25 cellular contexts compared by ENCODE assay signal in genomic region chr18:52060612-52061259, GRCh38.
DNase-seq lines count a peak whose midpoint lies in the region; ATAC-seq and TF ChIP-seq lines count a peak whose summit lies in the region.
"Had no signal": no experiment of that assay in that cellular context is flagged by ENCODE, and none has a peak within 500 bp of the region (broad histone marks: within the 10 kb centered on the region; RNA-seq: fewer than 3 reads in every experiment).

No MANE protein-coding gene starts in this region.

- peak overlapping the region; percentile 9 to 22; a peak in 4 of 5 replicates for H3K4me3 Mint-ChIP-seq in H9
- peak overlapping the region; percentile 20 for H3K4me3 Mint-ChIP-seq in WTC11
- H3K4me3 Mint-ChIP-seq in CD14-positive monocyte, result no peak overlapping the region
- H3K4me3 Mint-ChIP-seq: CD4-positive, alpha-beta T cell had no signal

- no peak overlapping the region for H4K91ac ChIP-seq in H9 (ENCODE audit: insufficient read length, low read depth, low read length)

- H3K4me2 ChIP-seq in H9 (ENCODE audit: insufficient read depth, insufficient read length, low read length), result peak overlapping the region; percentile 5
- H3K4me2 ChIP-seq: smooth muscle cell had no signal

- CTCF ChIA-PET in WTC11 (lab: Charles Lee), result interaction anchor here (1.4 kb wide), 1 partner anchor 227 kb away, joined by 3 read pairs; no protein-coding TSS in a partner anchor

- no peak overlapping the region for H3K9ac ChIP-seq in H9 (ENCODE audit: extremely low read depth, insufficient read length, low read length)

- peaks cover 18 to 22% of the 10 kb centered on the region in 2 experiments for H3K9me3 Mint-ChIP-seq in H9
- H3K9me3 Mint-ChIP-seq in WTC11, result peaks cover 30% of the 10 kb centered on the region
- H3K9me3 Mint-ChIP-seq in CD14-positive monocyte, result peaks cover 0 to 10% (median 9%) of the 10 kb centered on the region in 7 donors

- H3K27ac ChIP-seq in H9 (ENCODE audit: insufficient read length, low read depth, low read length), result no peak overlapping the region
- H3K27ac ChIP-seq: SJSA1, VCaP had no signal

- ATAC-seq in WTC11 (peak; percentile 93), omental fat pad (ENCODE audit: low FRiP score) (no peak)

- no peaks in the 10 kb centered on the region for H3K27me3 ChIP-seq in H9 (ENCODE audit: insufficient read depth, low read length)
- H3K27me3 ChIP-seq: SJSA1 had no signal

- no peak for TF ChIP-seq CTCF in H9 (conservative IDR thresholded peaks at IDR 0.05)
- TF ChIP-seq CTCF in WTC11 (IDR thresholded peaks at IDR 0.05), result no peak
- TF ChIP-seq CTCF in CD14-positive monocyte (IDR thresholded peaks at IDR 0.05), result no peak
- TF ChIP-seq CTCF in omental fat pad (IDR thresholded peaks at IDR 0.05), result no peak

- H3K27me3 Mint-ChIP-seq in H9 (ENCODE audit: low read depth), result no peaks in the 10 kb centered on the region
- H3K27me3 Mint-ChIP-seq in WTC11 (ENCODE audit: low read depth), result no peaks in the 10 kb centered on the region
- H3K27me3 Mint-ChIP-seq in CD14-positive monocyte (ENCODE audit: low read depth in 3 of 3), result no peaks in the 10 kb centered on the region
- H3K27me3 Mint-ChIP-seq: CD4-positive, alpha-beta T cell had no signal

- no peak overlapping the region for H2BK12ac ChIP-seq in H9 (ENCODE audit: insufficient read length, low read depth, low read length)

- no peak overlapping the region for H4K8ac ChIP-seq in H9 (replicated peaks; ENCODE audit: insufficient read length, low read depth, low read length)

- H3K79me2 ChIP-seq in H9 (ENCODE audit: insufficient read depth, low read length), result no peaks in the 10 kb centered on the region

- no peak overlapping the region for H2BK5ac ChIP-seq in H9 (ENCODE audit: insufficient read length, low read length)

- no peak overlapping the region for H2AFZ ChIP-seq in H9 (ENCODE audit: low read length)

- H3K4me1 Mint-ChIP-seq in H9, result peaks cover 40 to 49% of the 10 kb centered on the region in 2 experiments
- H3K4me1 Mint-ChIP-seq in WTC11, result peaks cover 43% of the 10 kb centered on the region
- H3K4me1 Mint-ChIP-seq in CD14-positive monocyte, result no peaks in the 10 kb centered on the region

- no peak overlapping the region for H4K5ac ChIP-seq in H9 (ENCODE audit: insufficient read length, low read depth, low read length)

- no peaks in the 10 kb centered on the region for H3K23me2 ChIP-seq in H9 (ENCODE audit: insufficient read length, low read depth, low read length, poor library complexity, severe bottlenecking)

- no peak overlapping the region for H2BK15ac ChIP-seq in H9 (ENCODE audit: low read depth, low read length)

- no peak overlapping the region for H3K23ac ChIP-seq in H9 (ENCODE audit: insufficient read length, low read depth, low read length)

- intact Hi-C loops in CD14-positive monocyte (cut with micrococcal nuclease), result no loop called here

- no peaks in the 10 kb centered on the region for H4K20me1 ChIP-seq in H9 (ENCODE audit: control insufficient read depth, insufficient read depth, insufficient read length)

- H3K36me3 Mint-ChIP-seq in H9 (ENCODE audit: insufficient read depth in 1 of 3, low read depth in 3 of 3) (peaks cover 2 to 31% (median 21%) of the 10 kb centered on the region in 3 experiments), WTC11 (peaks cover 30% of the 10 kb centered on the region), CD14-positive monocyte (no peaks in the 10 kb centered on the region)

- H2BK20ac ChIP-seq in H9 (ENCODE audit: low read depth, low read length, poor library complexity, severe bottlenecking), result no peak overlapping the region

- WGBS in H9 (ENCODE audit: extremely low coverage, insufficient read length, low lambda C conversion rate), result no CpG with 5 or more reads among the region's 3 CpGs

- POLR2A ChIA-PET in WTC11 (lab: Charles Lee), result no interaction called here

- peaks cover 3% of the 10 kb centered on the region; the same call in 1 of the 2 replicates for H3K4me1 ChIP-seq in H9 (ENCODE audit: insufficient read depth, low read length)
- H3K4me1 ChIP-seq: SJSA1 had no signal

- no peak overlapping the region for H3T11ph ChIP-seq in H9 (ENCODE audit: low read length)

- peaks cover 5% of the 10 kb centered on the region for H3K9me3 ChIP-seq in H9 (ENCODE audit: control insufficient read depth, low read depth, low read length)

- peak overlapping the region; percentile 40 to 96 (median 96) for H3K27ac Mint-ChIP-seq in H9
- peak overlapping the region; percentile 91 for H3K27ac Mint-ChIP-seq in WTC11
- no peak overlapping the region for H3K27ac Mint-ChIP-seq in CD14-positive monocyte
- H3K27ac Mint-ChIP-seq: CD4-positive, alpha-beta T cell had no signal

- H2AK5ac ChIP-seq in H9 (ENCODE audit: insufficient read length, low read length), result no peak overlapping the region

- H3K14ac ChIP-seq in H9 (ENCODE audit: insufficient read depth, low read length), result no peak overlapping the region

- H3K18ac ChIP-seq in H9 (ENCODE audit: insufficient read length, low read depth, low read length), result no peak overlapping the region

- no peak overlapping the region for H3K4ac ChIP-seq in H9 (ENCODE audit: low read depth, low read length)

- no peak overlapping the region for H3K56ac ChIP-seq in H9 (ENCODE audit: insufficient read length, low read depth, low read length)

- no peaks in the 10 kb centered on the region for H3K79me1 ChIP-seq in H9 (ENCODE audit: insufficient read depth, low read depth, low read length, poor library complexity, severe bottlenecking)

- DNase-seq in H9, result peak; percentile 41
- peak; percentile 52 for DNase-seq in NCI-H1436 (lab: John Stamatoyannopoulos, UW)
- DNase-seq in WTC11 (ENCODE audit: low spot score), result peak; percentile 28
- DNase-seq in iPS-NIHi7 (ENCODE audit: extremely low spot score), result peak; percentile 14
- DNase-seq in CD14-positive monocyte (ENCODE audit: low spot score), result no peak
- no peak for DNase-seq in inferior parietal cortex (ENCODE audit: extremely low spot score)
- no peak for DNase-seq in omental fat pad (ENCODE audit: low spot score)
- DNase-seq: activated CD8-positive, alpha-beta memory T cell treated with anti-CD3 and anti-CD28 coated beads, Interleukin-2, amount 50 U/mL, for 4 hours; CD4-positive, alpha-beta T cell; cerebellar nuclear complex; DMS153; effector CD4-positive, alpha-beta T cell; erythroblast; foreskin fibroblast; GDM1; hippocampal formation; mesenchymal stem cell; NK-92 treated with Interleukin-12 subunit alpha and Interleukin-12 subunit beta, amount 100 ng/mL, for 24 hours; nucleus accumbens; stimulated activated CD4-positive, alpha-beta T cell treated with anti-CD3 and anti-CD28 coated beads, Interleukin-4, amount 100 ng/mL, for 24 hours; stimulated activated naive CD4-positive, alpha-beta T cell treated with Interleukin-2 at 50 U/mL for 16 hours; T-helper 1 cell had no signal

- H2BK120ac ChIP-seq in H9 (ENCODE audit: low read depth, low read length, poor library complexity, severe bottlenecking), result no peak overlapping the region

TF ChIP-seq in WTC11, 78 proteins besides CTCF, POLR2A, EP300 and RAD21:
- TF ChIP-seq ETV6 (CRISPR knock-in tag; IDR thresholded peaks at IDR 0.05), result 0 out of 2 replicates have a peak, but pooled peaks have one; percentile 27
- no peak for TF ChIP-seq ZNF219 (CRISPR knock-in tag; IDR thresholded peaks at IDR 0.05; ENCODE audit: borderline replicate concordance)
- no peak for TF ChIP-seq FOXP1 (CRISPR knock-in tag; IDR thresholded peaks at IDR 0.05; ENCODE audit: borderline replicate concordance)
- TF ChIP-seq, protein P1, sequence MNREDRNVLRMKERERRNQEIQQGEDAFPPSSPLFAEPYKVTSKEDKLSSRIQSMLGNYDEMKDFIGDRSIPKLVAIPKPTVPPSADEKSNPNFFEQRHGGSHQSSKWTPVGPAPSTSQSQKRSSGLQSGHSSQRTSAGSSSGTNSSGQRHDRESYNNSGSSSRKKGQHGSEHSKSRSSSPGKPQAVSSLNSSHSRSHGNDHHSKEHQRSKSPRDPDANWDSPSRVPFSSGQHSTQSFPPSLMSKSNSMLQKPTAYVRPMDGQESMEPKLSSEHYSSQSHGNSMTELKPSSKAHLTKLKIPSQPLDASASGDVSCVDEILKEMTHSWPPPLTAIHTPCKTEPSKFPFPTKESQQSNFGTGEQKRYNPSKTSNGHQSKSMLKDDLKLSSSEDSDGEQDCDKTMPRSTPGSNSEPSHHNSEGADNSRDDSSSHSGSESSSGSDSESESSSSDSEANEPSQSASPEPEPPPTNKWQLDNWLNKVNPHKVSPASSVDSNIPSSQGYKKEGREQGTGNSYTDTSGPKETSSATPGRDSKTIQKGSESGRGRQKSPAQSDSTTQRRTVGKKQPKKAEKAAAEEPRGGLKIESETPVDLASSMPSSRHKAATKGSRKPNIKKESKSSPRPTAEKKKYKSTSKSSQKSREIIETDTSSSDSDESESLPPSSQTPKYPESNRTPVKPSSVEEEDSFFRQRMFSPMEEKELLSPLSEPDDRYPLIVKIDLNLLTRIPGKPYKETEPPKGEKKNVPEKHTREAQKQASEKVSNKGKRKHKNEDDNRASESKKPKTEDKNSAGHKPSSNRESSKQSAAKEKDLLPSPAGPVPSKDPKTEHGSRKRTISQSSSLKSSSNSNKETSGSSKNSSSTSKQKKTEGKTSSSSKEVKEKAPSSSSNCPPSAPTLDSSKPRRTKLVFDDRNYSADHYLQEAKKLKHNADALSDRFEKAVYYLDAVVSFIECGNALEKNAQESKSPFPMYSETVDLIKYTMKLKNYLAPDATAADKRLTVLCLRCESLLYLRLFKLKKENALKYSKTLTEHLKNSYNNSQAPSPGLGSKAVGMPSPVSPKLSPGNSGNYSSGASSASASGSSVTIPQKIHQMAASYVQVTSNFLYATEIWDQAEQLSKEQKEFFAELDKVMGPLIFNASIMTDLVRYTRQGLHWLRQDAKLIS (CRISPR knock-in tag; IDR thresholded peaks at IDR 0.05; ENCODE audit: borderline replicate concordance), result 0 out of 2 replicates have a peak, but pooled peaks have one; percentile 35

Comparison
In these comparisons a context has a peak if more than half of its experiments do, and no peak if none do; other contexts are left out.
1. DNase-seq: peak in H9 (single experiment), NCI-H1436 (single experiment), WTC11 (single experiment) and iPS-NIHi7 (single experiment); none in CD14-positive monocyte (single experiment), inferior parietal cortex (single experiment) and omental fat pad (single experiment).
2. H3K27ac Mint-ChIP-seq: peak in H9 (3 of 3) and WTC11 (single experiment); none in CD14-positive monocyte (0 of 7).
3. H3K4me3 Mint-ChIP-seq: peak in H9 (2 of 2) and WTC11 (single experiment); none in CD14-positive monocyte (0 of 2).